11 cellular contexts compared by ENCODE assay signal in genomic region chr3:29279830-29280229, GRCh38. TPM values are rescaled to one million over a fixed set of nuclear protein-coding genes. Genes with fewer than 3 reads are reported as not detected.
DNase-seq lines count a peak whose midpoint lies in the region; ATAC-seq and TF ChIP-seq lines count a peak whose summit lies in the region.
"Had no signal": no experiment of that assay in that cellular context is flagged by ENCODE, and none has a peak within 500 bp of the region (broad histone marks: within the 10 kb centered on the region; RNA-seq: fewer than 3 reads in every experiment).

No MANE protein-coding gene starts in this region.

- H3K4me1 ChIP-seq in OCI-LY7 (ENCODE audit: insufficient read depth, low read length, poor library complexity, severe bottlenecking): peaks cover 42% of the 10 kb centered on the region

- DNase-seq in ACHN (peak; percentile 37), OCI-LY7 (ENCODE audit: low spot score) (peak; percentile 62), fibroblast of the aortic adventitia (ENCODE audit: low read depth) (peak; percentile 40), occipital lobe (lab: John Stamatoyannopoulos, UW) (peak; percentile 10), MG63 (no peak), HuH-7 (ENCODE audit: low spot score) (no peak)
- DNase-seq: NCI-H774 had no signal

- POLR2A ChIA-PET in OCI-LY7 (lab: Charles Lee): interaction anchor here (0.6 to 0.9 kb wide), 2 partner anchors 45 to 502 kb away, joined by 3 read pairs; no protein-coding TSS in a partner anchor

- CTCF ChIA-PET in OCI-LY7 (lab: Charles Lee; ENCODE audit: unreplicated experiment): no interaction called here

- in situ Hi-C loops in ACHN (cut with HindIII; ENCODE audit: low pct_ligation_motif_present, low pct_unique_long_range_greater_than_20kb, low sequenced_read_pairs): no loop called here

- peak overlapping the region; percentile 90 for H3K4me2 ChIP-seq in OCI-LY7 (ENCODE audit: low read length)

- TF ChIP-seq CTCF in OCI-LY7 (conservative IDR thresholded peaks at IDR 0.05; ENCODE audit: low read length): no peak
- no peak for TF ChIP-seq CTCF in fibroblast of the aortic adventitia (IDR thresholded peaks at IDR 0.05; ENCODE audit: insufficient read depth, low read length)

- no peaks in the 10 kb centered on the region for H3K27me3 ChIP-seq in MG63

- H2AFZ ChIP-seq in OCI-LY7 (ENCODE audit: low read length): peak overlapping the region; percentile 23; the same call in 1 of the 2 replicates

- no peaks in the 10 kb centered on the region for H3K9me2 ChIP-seq in OCI-LY7 (ENCODE audit: insufficient read depth, low read length)

- H4K20me1 ChIP-seq in OCI-LY7 (ENCODE audit: insufficient read depth, low read length): no peaks in the 10 kb centered on the region

- H3K9me3 ChIP-seq in OCI-LY7 (ENCODE audit: low read length) (no peaks in the 10 kb centered on the region), MG63 (no peaks in the 10 kb centered on the region)

- ATAC-seq in GM19397 (IDR thresholded peaks at IDR 0.05; ENCODE audit: unreplicated experiment) (no peak), HG03108 (IDR thresholded peaks at IDR 0.05; ENCODE audit: unreplicated experiment) (no peak)
- ATAC-seq: activated CD4-positive, CD25-positive, alpha-beta regulatory T cell treated with anti-CD3 and anti-CD28 coated beads, Interleukin-2, amount 50 U/mL, for 24 hours had no signal

- H3K27ac ChIP-seq in OCI-LY7 (ENCODE audit: low read depth, low read length, poor library complexity, severe bottlenecking): no peak overlapping the region
- H3K27ac ChIP-seq: C4-2B had no signal

- H3K4me3 ChIP-seq in OCI-LY7 (ENCODE audit: low read depth, low read length, poor library complexity, severe bottlenecking) (no peak overlapping the region), fibroblast of the aortic adventitia (ENCODE audit: low read depth, low read length) (peak overlapping the region; percentile 93), MG63 (no peak overlapping the region)

- no peaks in the 10 kb centered on the region for H3K36me3 ChIP-seq in OCI-LY7 (ENCODE audit: insufficient read depth, low read length)
- no peaks in the 10 kb centered on the region for H3K36me3 ChIP-seq in MG63

- intact Hi-C loops in OCI-LY7 (cut with micrococcal nuclease; ENCODE audit: unreplicated experiment): no loop called here

- no peaks in the 10 kb centered on the region for H3K79me2 ChIP-seq in OCI-LY7 (ENCODE audit: insufficient read depth, low read depth, low read length)

- BruUV-seq in OCI-LY7 (replicated peaks; lab: Mats Ljungman, UMichigan): no TSS peak

RNA-seq across cellular contexts. Expression of gene RBMS3, which starts 1.0 kb away (rescaled TPM):
- total RNA-seq in OCI-LY7 (2014; rRNA removed; shearing (Covaris generic)): 1.0 and 2.0 TPM in 2 replicates
- total RNA-seq in OCI-LY7 (2022) (not detected in 2 replicates), fibroblast of the aortic adventitia (ENCODE audit: low replicate concordance) (68.4 and 84.1 TPM in 2 replicates), occipital lobe (19.8 TPM)
- total RNA-seq in MG63 (2014; rRNA removed; shearing (Covaris generic); ENCODE audit: low replicate concordance): 3.0 and 12.0 TPM in 2 replicates

Comparison
In these comparisons a context has a peak if more than half of its experiments do, and no peak if none do; other contexts are left out.
1. DNase-seq: peak in ACHN (single experiment), OCI-LY7 (single experiment), fibroblast of the aortic adventitia (single experiment) and occipital lobe (single experiment); none in MG63 (single experiment) and HuH-7 (single experiment).